ENCODE assay signal across 26 cellular contexts in genomic region chr17:1373710-1374237, GRCh38. TPM values are rescaled to one million over a fixed set of nuclear protein-coding genes. Genes with fewer than 3 reads are reported as not detected.
DNase-seq lines count a peak whose midpoint lies in the region; ATAC-seq, FAIRE-seq and TF ChIP-seq lines count a peak whose summit lies in the region.
"Had no signal": no experiment of that assay in that cellular context is flagged by ENCODE, and none has a peak within 500 bp of the region (broad histone marks: within the 10 kb centered on the region; RNA-seq: fewer than 3 reads in every experiment).

No MANE protein-coding gene starts in this region.

- TF ChIP-seq RAD21 in HepG2 (CRISPR knock-in tag; IDR thresholded peaks at IDR 0.05) = no peak

- no peaks in the 10 kb centered on the region for H3K27me3 Mint-ChIP-seq in activated T-helper 17 cell treated with anti-CD3 and anti-CD28 coated beads, Interleukin-2, amount 50 U/mL, for 72 hours
- H3K27me3 Mint-ChIP-seq: activated CD4-positive, alpha-beta memory T cell treated with anti-CD3 and anti-CD28 coated beads for 36 hours; activated naive CD4-positive, alpha-beta T cell treated with anti-CD3 and anti-CD28 coated beads, Interleukin-2, amount 50 U/mL, for 24 hours had no signal

- no peak for TF ChIP-seq POLR2A in HepG2 (IDR thresholded peaks at IDR 0.05; ENCODE audit: insufficient read depth in 1 of 2, low read depth in 2 of 2, low read length in 2 of 2)
- TF ChIP-seq POLR2A in transverse colon (IDR thresholded peaks at IDR 0.05) = no peak

- H3K27ac ChIP-seq in HepG2 (ENCODE audit: extremely low read length, insufficient read depth, low read length) (no peak overlapping the region), transverse colon (peak overlapping the region in 3 of 4 donors; percentile 72 to 80 (median 74))
- H3K27ac ChIP-seq: C4-2B, left ventricle myocardium inferior, neutrophil, thoracic aorta had no signal

- no peaks in the 10 kb centered on the region for H3K27me3 ChIP-seq in HepG2 (ENCODE audit: control insufficient read depth in 1 of 2, insufficient read depth in 2 of 2, low read length in 2 of 2)
- no peaks in the 10 kb centered on the region for H3K27me3 ChIP-seq in transverse colon
- H3K27me3 ChIP-seq: ascending aorta, neutrophil, Peyer's patch had no signal

- BruUV-seq in HepG2 (replicated peaks; lab: Mats Ljungman, UMichigan) = no TSS peak

- peaks cover 39% of the 10 kb centered on the region for H3K4me1 Mint-ChIP-seq in activated T-helper 17 cell treated with anti-CD3 and anti-CD28 coated beads, Interleukin-2, amount 50 U/mL, for 72 hours

- DNase-seq in left ventricle myocardium superior (no peak), Right ventricle myocardium superior (no peak), HepG2 (ENCODE audit: low spot score) (no peak), transverse colon (no peak), globus pallidus (ENCODE audit: low spot score) (no peak)
- DNase-seq: activated CD4-positive, alpha-beta memory T cell treated with anti-CD3 and anti-CD28 coated beads for 36 hours; activated T-cell treated with anti-CD3 and anti-CD28 coated beads, Interleukin-2, amount 50 U/mL, for 1 hour; DMS53; effector CD8-positive, alpha-beta T cell; GF-D8; glutamatergic neuron; left ventricle myocardium inferior; NCI-H2029; NCI-H510A treated with DMSO at 0.1 percent for 48 hours; Peyer's patch; retina; stimulated activated CD4-positive, alpha-beta T cell treated with anti-CD3 and anti-CD28 coated beads, Interleukin-12 subunit alpha, Interleukin-12 subunit beta, amount 100 ng/mL, for 4 hours had no signal

- no peaks in the 10 kb centered on the region for H3K9me3 Mint-ChIP-seq in activated T-helper 17 cell treated with anti-CD3 and anti-CD28 coated beads, Interleukin-2, amount 50 U/mL, for 72 hours
- H3K9me3 Mint-ChIP-seq: activated CD4-positive, alpha-beta memory T cell treated with anti-CD3 and anti-CD28 coated beads for 36 hours; activated naive CD4-positive, alpha-beta T cell treated with anti-CD3 and anti-CD28 coated beads, Interleukin-2, amount 50 U/mL, for 24 hours had no signal

- H3K36me3 ChIP-seq in HepG2 (replicated peaks in 1 of 2; ENCODE audit: control insufficient read depth in 1 of 2, insufficient read depth in 2 of 2, low read length in 2 of 2) = peaks cover 15 to 59% of the 10 kb centered on the region in 2 experiments
- H3K36me3 ChIP-seq in transverse colon = no peaks in the 10 kb centered on the region
- H3K36me3 ChIP-seq: thoracic aorta had no signal

- H3K4me3 ChIP-seq in HepG2 (replicated peaks in 1 of 3; ENCODE audit: insufficient read depth in 1 of 3, low read depth in 2 of 3, low read length in 3 of 3) (no peak overlapping the region), transverse colon (no peak overlapping the region)
- H3K4me3 ChIP-seq: ascending aorta, left ventricle myocardium inferior, Peyer's patch, thoracic aorta had no signal

- peak overlapping the region; percentile 75 for H3K4me3 Mint-ChIP-seq in activated T-helper 17 cell treated with anti-CD3 and anti-CD28 coated beads, Interleukin-2, amount 50 U/mL, for 72 hours

- H3K9me3 ChIP-seq in HepG2 (ENCODE audit: low read length) = no peaks in the 10 kb centered on the region
- H3K9me3 ChIP-seq in transverse colon = no peaks in the 10 kb centered on the region
- H3K9me3 ChIP-seq: ascending aorta, left ventricle myocardium inferior, neutrophil, Peyer's patch, thoracic aorta had no signal

- H3K9ac ChIP-seq in HepG2 (ENCODE audit: insufficient read depth, low read depth, low read length) = no peak overlapping the region

- TF ChIP-seq EP300 in HepG2 (IDR thresholded peaks at IDR 0.05; ENCODE audit: low read depth in 2 of 2, low read length in 2 of 2) (no peak), HepG2 (CRISPR knock-in tag; IDR thresholded peaks at IDR 0.05; ENCODE audit: borderline replicate concordance) (no peak), transverse colon (IDR thresholded peaks at IDR 0.05; ENCODE audit: low read depth) (no peak)

- 88% methylated on average over 9 of the region's 9 CpGs for WGBS in HepG2 (ENCODE audit: low lambda C conversion rate)
- 70 to 73% methylated on average over 4 to 9 of the region's 9 CpGs for WGBS in transverse colon (ENCODE audit: low coverage in 1 of 2), 2 donors

- no peak for TF ChIP-seq CTCF in HepG2 (CRISPR knock-in tag; IDR thresholded peaks at IDR 0.05)
- TF ChIP-seq CTCF in transverse colon (IDR thresholded peaks at IDR 0.05) = no peak

- H4K20me1 ChIP-seq in HepG2 (ENCODE audit: insufficient read depth, low read length) = peaks cover 98% of the 10 kb centered on the region

- H3K36me3 Mint-ChIP-seq in activated T-helper 17 cell treated with anti-CD3 and anti-CD28 coated beads, Interleukin-2, amount 50 U/mL, for 72 hours (ENCODE audit: low read depth) = peaks cover 84% of the 10 kb centered on the region

- intact Hi-C loops in left ventricle myocardium superior (cut with micrococcal nuclease) (no loop called here), Right ventricle myocardium superior (cut with DNase I) (no loop called here), HepG2 (cut with micrococcal nuclease; ENCODE audit: unreplicated experiment) (no loop called here), transverse colon (cut with DNase I; ENCODE audit: low total_unique reads) (no loop called here)

- H3K4me1 ChIP-seq in HepG2 (ENCODE audit: insufficient read depth, low read length) = peaks cover 12% of the 10 kb centered on the region
- peaks cover 50 to 92% (median 71%) of the 10 kb centered on the region in 4 donors for H3K4me1 ChIP-seq in transverse colon

- peaks cover 97% of the 10 kb centered on the region for H3K79me2 ChIP-seq in HepG2 (ENCODE audit: insufficient read depth, low read length)

- no peak overlapping the region for H3K27ac Mint-ChIP-seq in activated T-helper 17 cell treated with anti-CD3 and anti-CD28 coated beads, Interleukin-2, amount 50 U/mL, for 72 hours

- no peak overlapping the region for H3K4me2 ChIP-seq in HepG2 (ENCODE audit: low read depth, low read length)

- in situ Hi-C loops in HepG2 (cut with HindIII; ENCODE audit: extremely low pct_ligation_motif_present, low pct_unique_long_range_greater_than_20kb) = no loop called here
- in situ Hi-C loops in transverse colon (cut with MboI; ENCODE audit: low pct_ligation_motif_present in 1 of 4, low pct_unique_long_range_greater_than_20kb in 1 of 4, low sequenced_read_pairs in 3 of 4) = loop anchor here in 1 of 4 donors (10.0 kb wide), 1 partner anchor 71 kb away; no protein-coding TSS in a partner anchor

- CTCF ChIA-PET in HepG2 (lab: Yijun Ruan, JAX; ENCODE audit: low intra/inter-chr PET ratio, low total read pairs) = no interaction called here

- no peak for FAIRE-seq in HepG2 (lab: Jason Lieb, UNC)
- FAIRE-seq: H1 had no signal

- POLR2A ChIA-PET in HepG2 (lab: Yijun Ruan, JAX) = no interaction called here

- H2AFZ ChIP-seq in HepG2 (ENCODE audit: low read length) = no peak overlapping the region

- peak; percentile 15 for ATAC-seq in left ventricle myocardium superior
- ATAC-seq in Right ventricle myocardium superior (ENCODE audit: poor library complexity) = no peak
- ATAC-seq in activated T-helper 17 cell treated with anti-CD3 and anti-CD28 coated beads, Interleukin-2, amount 50 U/mL, for 72 hours (replicated peaks) = no peak
- ATAC-seq in HepG2 = no peak
- ATAC-seq in GM19452 (IDR thresholded peaks at IDR 0.05; ENCODE audit: unreplicated experiment) = no peak
- no peak for ATAC-seq in HG02588 (IDR thresholded peaks at IDR 0.05; ENCODE audit: unreplicated experiment)

TF ChIP-seq in HepG2, 621 proteins besides CTCF, POLR2A, EP300 and RAD21:
- TF ChIP-seq RBM22 (optimal IDR thresholded peaks at IDR 0.05; ENCODE audit: low read length) (peak; percentile 62), KDM1A (CRISPR knock-in tag; IDR thresholded peaks at IDR 0.05) (no peak)

RNA-seq across cellular contexts. Expression of gene YWHAE, which starts 26.2 kb away (rescaled TPM):
- total RNA-seq in left ventricle myocardium superior (620 TPM), Right ventricle myocardium superior (613 TPM), HepG2 (2016; rRNA removed; fragmentation: Illumina TruSeq; extraction: Trizol) (256 and 504 TPM in 2 replicates), transverse colon (1,000 to 10,000 TPM in 1 of 4 donors, 100 to 1,000 TPM in 3; 158 to 2,397 (median 594) TPM)
- total RNA-seq in activated T-helper 17 cell treated with anti-CD3 and anti-CD28 coated beads, Interleukin-2, amount 50 U/mL, for 72 hours = 100 to 1,000 TPM; 247 to 515 TPM
- total RNA-seq in HepG2 (2016; cell fraction: cytosol; rRNA removed; fragmentation: Illumina TruSeq; extraction: Trizol; ENCODE audit: low read depth) = 47.1 and 52.6 TPM in 2 replicates
- 277 and 538 TPM in 2 replicates for total RNA-seq in HepG2 (2016; cell fraction: insoluble cytoplasmic fraction; rRNA removed; fragmentation: Illumina TruSeq; extraction: Trizol)
- 139 and 150 TPM in 2 replicates for total RNA-seq in HepG2 (2016; cell fraction: membrane; rRNA removed; fragmentation: Illumina TruSeq; extraction: Trizol)
- 149 and 165 TPM in 2 replicates for total RNA-seq in HepG2 (2016; cell fraction: nucleus; rRNA removed; fragmentation: Illumina TruSeq; extraction: Trizol)
- polyA plus RNA-seq in HepG2 (2011; rRNA removed) = 249 and 335 TPM in 2 replicates
- polyA plus RNA-seq in HepG2 (2011; cell fraction: cytosol; rRNA removed) = 317 and 360 TPM in 2 replicates
- 61.1 and 72.7 TPM in 2 replicates for polyA plus RNA-seq in HepG2 (2011; cell fraction: nucleus; rRNA removed)
- polyA plus RNA-seq in HepG2 (2012) = 349 and 597 TPM in 2 replicates
- polyA plus RNA-seq in HepG2 (2016; cell fraction: cytosol; fragmentation: Illumina TruSeq; extraction: Trizol; ENCODE audit: low read depth) = 53.7 and 53.8 TPM in 2 replicates
- 882 and 909 TPM in 2 replicates for polyA plus RNA-seq in HepG2 (2016; cell fraction: insoluble cytoplasmic fraction; fragmentation: Illumina TruSeq; extraction: Trizol; ENCODE audit: low read depth)
- polyA plus RNA-seq in HepG2 (2016; cell fraction: membrane; fragmentation: Illumina TruSeq; extraction: Trizol; ENCODE audit: low read depth) = 149 and 156 TPM in 2 replicates
- polyA plus RNA-seq in HepG2 (2016; cell fraction: nucleus; fragmentation: Illumina TruSeq; extraction: Trizol; ENCODE audit: insufficient read depth, low read depth) = 279 and 293 TPM in 2 replicates
- polyA minus RNA-seq in HepG2 (2011; rRNA and poly(A)+ RNA removed; ENCODE audit: low replicate concordance) = 266 and 357 TPM in 2 replicates
- 327 and 341 TPM in 2 replicates for polyA minus RNA-seq in HepG2 (2011; cell fraction: cytosol; rRNA and poly(A)+ RNA removed)
- 88.1 and 126 TPM in 2 replicates for polyA minus RNA-seq in HepG2 (2011; cell fraction: nucleus; rRNA and poly(A)+ RNA removed)
